In the genomic region with DNA sequence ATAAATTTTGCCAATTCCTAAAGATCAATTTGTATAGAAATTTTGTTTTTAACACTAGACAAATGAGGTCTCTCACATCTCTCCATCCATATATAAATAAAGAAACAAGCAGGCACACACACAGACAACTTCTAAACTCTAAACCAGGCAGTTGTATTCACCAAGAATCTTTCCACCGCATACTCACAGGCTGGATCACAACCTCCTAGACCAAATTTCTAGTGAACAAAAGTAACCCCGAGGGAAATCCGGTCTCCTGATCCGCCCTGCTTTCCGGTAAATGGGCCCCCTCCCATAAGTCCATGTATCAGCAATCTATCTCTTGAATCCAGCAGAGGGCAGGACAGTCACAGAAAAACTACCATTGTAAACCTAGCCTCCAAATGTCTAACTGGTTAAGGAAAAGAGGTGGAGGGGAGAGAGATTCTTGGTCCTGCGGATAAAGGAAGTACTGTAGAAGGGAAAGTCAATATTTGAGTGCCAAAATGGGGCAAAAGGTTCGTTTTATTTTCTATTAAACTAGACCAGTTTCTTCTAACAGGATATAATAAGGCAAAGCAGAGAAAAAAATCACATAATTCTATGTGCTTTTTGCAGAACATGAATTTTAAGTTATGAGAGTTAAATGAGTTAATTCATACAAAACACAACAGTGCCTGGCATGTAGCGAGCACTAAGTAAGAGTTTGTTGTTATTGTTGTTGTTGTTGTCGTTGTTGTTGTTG, we compare ENCODE assay signal across 8 cellular contexts. TPM values are rescaled to one million over a fixed set of nuclear protein-coding genes. Genes with fewer than 3 reads are reported as not detected.
DNase-seq lines count a peak whose midpoint lies in the region; ATAC-seq and TF ChIP-seq lines count a peak whose summit lies in the region.

No MANE protein-coding gene starts in this region.

- DNase-seq in DMS 273 treated with DMSO at 0.1 percent for 48 hours (lab: John Stamatoyannopoulos, UW) (peak; percentile 91), GM23248 (peak; percentile 85), NCI-H1105 (lab: John Stamatoyannopoulos, UW) (peak; percentile 70), SKM-1 treated with dmso at 0.1 percent for 144 hours (lab: John Stamatoyannopoulos, UW; ENCODE audit: unreplicated experiment) (peak; percentile 91), amygdala (lab: John Stamatoyannopoulos, UW) (peak in 34 of 56 donors; percentile 4 to 74 (median 27)), left cardiac atrium (peak; percentile 67), psoas muscle (peak in 1 of 2 donors; percentile 31)

- H3K4me1 ChIP-seq in GM23248 (ENCODE audit: insufficient read depth) = peaks cover 11% of the 10 kb centered on the region; the same call in 1 of the 2 replicates
- peaks cover 8% of the 10 kb centered on the region for H3K4me1 ChIP-seq in psoas muscle

- H3K9ac ChIP-seq in GM23248 = peak overlapping the region; percentile 60

- H3K36me3 ChIP-seq in GM23248 (ENCODE audit: low read depth) = no peaks in the 10 kb centered on the region
- no peaks in the 10 kb centered on the region for H3K36me3 ChIP-seq in psoas muscle (ENCODE audit: insufficient read depth in 1 of 2, low read depth in 1 of 2)

- TF ChIP-seq CTCF in psoas muscle (IDR thresholded peaks at IDR 0.05) = peak; percentile 82

- peak overlapping the region; percentile 86 for H2AFZ ChIP-seq in GM23248

- H3K4me2 ChIP-seq in GM23248 (ENCODE audit: unreplicated experiment) = peak overlapping the region; percentile 79

- H3K27ac ChIP-seq in GM23248 = peak overlapping the region; percentile 24
- peak overlapping the region; percentile 64 for H3K27ac ChIP-seq in psoas muscle

- H3K9me3 ChIP-seq in GM23248 (ENCODE audit: low read depth) = no peaks in the 10 kb centered on the region
- no peaks in the 10 kb centered on the region for H3K9me3 ChIP-seq in psoas muscle

- H3K79me2 ChIP-seq in GM23248 (ENCODE audit: insufficient read depth) = peaks cover 2% of the 10 kb centered on the region

- H3K9me2 ChIP-seq in GM23248 (ENCODE audit: insufficient read depth) = no peaks in the 10 kb centered on the region

- intact Hi-C loops in left cardiac atrium (cut with DNase I) (loop anchor here (1.0 to 5.0 kb wide), 4 partner anchors 86 to 142 kb away; partner anchors contain the start of gene B4GALT1 (in 1 of the 2)), psoas muscle (cut with DNase I) (loop anchor here (1.0 to 5.0 kb wide), 6 partner anchors 46 to 146 kb away; partner anchors contain the start of gene B4GALT1 (in 1 of the 2))

- H3K27me3 ChIP-seq in GM23248 (replicated peaks; ENCODE audit: insufficient read depth) = no peaks in the 10 kb centered on the region
- H3K27me3 ChIP-seq in psoas muscle (ENCODE audit: insufficient read depth in 3 of 3, low read length in 2 of 3) = no peaks in the 10 kb centered on the region

- 11 to 14% methylated on average over 9 of the region's 9 CpGs for WGBS in GM23248 (ENCODE audit: low coverage in 1 of 2, low lambda C conversion rate in 2 of 2, missing lambda C conversion rate in 2 of 2), 2 experiments
- WGBS in psoas muscle, 3 donors = 15 to 16% (median 16%) methylated on average over 9 of the region's 9 CpGs

- in situ Hi-C loops in GM23248 (cut with MboI) = loop anchor here (5.0 to 25.0 kb wide), 2 partner anchors 146 to 381 kb away; partner anchors contain the start of gene NOL6

- H3K4me3 ChIP-seq in GM23248 (peak overlapping the region; percentile 59), psoas muscle (peak overlapping the region; percentile 33)

- ATAC-seq in left cardiac atrium (peak; percentile 56 to 67), psoas muscle (peak; percentile 59 to 72 (median 66)), GM19023 (IDR thresholded peaks at IDR 0.05; ENCODE audit: unreplicated experiment) (no peak)

- no peaks in the 10 kb centered on the region for H4K20me1 ChIP-seq in GM23248 (ENCODE audit: insufficient read depth)

- H3F3A ChIP-seq in GM23248 (ENCODE audit: insufficient read depth) = no peaks in the 10 kb centered on the region

RNA-seq across cellular contexts. Expression of gene SMU1, which starts 4.8 kb away (rescaled TPM):
- total RNA-seq in GM23248 (2014; rRNA removed; shearing (Covaris generic)) = 23.1 and 26.3 TPM in 2 replicates
- polyA plus RNA-seq in GM23248 (2016; fragmentation: Nextera tagmentation; extraction: Ambion mirVana) (18.6 and 20.9 TPM in 2 replicates), psoas muscle (10 to 100 TPM in 2 of 3 donors, 1 to 10 TPM in 1; 8.4 to 15.5 (median 11.6) TPM)
- total RNA-seq in left cardiac atrium (10 to 100 TPM; 14.2 to 16.7 TPM), psoas muscle (10 to 100 TPM; 15.4 to 18.4 (median 16.7) TPM)

RNA-seq across cellular contexts. Expression of gene DNAJA1, which starts 56.2 kb away (rescaled TPM):
- total RNA-seq in GM23248 (2014; rRNA removed; shearing (Covaris generic)) = 84.6 and 92.7 TPM in 2 replicates
- polyA plus RNA-seq in GM23248 (2016; fragmentation: Nextera tagmentation; extraction: Ambion mirVana) = 108 and 115 TPM in 2 replicates
- 10 to 100 TPM; 75.5 to 93.2 TPM for total RNA-seq in left cardiac atrium
- 10 to 100 TPM; 41.7 to 88.3 (median 68.8) TPM for total RNA-seq in psoas muscle
- polyA plus RNA-seq in psoas muscle = 100 to 1,000 TPM in 1 of 3 donors, 10 to 100 TPM in 2; 46.9 to 135 (median 48.9) TPM
